ENCODE assay signal across 13 cellular contexts in the genomic region with DNA sequence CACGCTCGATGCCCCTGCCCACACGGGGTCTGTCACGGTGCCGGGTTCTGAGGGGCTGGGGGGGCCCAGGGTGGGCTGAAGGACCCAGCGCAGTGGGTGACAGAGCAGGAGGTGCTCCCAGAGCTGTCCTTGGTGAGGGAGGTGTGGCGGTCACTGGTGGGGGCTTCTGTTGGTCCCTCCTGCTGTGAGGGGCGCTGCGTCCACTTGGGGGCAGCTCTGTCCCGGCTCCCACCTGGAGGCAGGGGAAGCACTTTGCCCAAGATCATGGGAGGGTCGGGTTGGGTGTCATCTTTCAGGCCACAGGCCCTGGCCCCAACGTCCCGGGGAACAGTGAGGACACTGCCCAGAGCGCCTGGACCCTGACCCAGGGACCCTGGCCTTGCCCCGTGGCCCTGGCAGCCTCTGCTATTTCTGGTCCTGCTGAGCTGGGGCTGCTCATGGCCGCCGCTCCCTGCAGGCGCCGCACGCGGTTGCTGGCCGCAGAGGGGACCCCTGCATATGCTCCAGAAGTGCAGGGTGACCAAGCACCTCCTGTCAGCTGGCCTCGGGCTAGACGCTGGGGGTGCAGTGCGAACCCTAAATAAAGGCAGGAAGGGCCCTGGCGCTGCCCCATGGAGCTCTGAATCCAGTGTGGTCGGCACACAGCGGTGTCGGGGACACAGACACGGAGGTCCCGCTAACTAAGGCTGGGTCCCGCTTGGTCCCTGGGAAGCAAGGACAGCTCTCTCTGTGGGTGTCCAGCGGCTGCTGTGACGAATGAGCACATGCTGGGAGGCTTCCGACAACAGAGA. TPM values are rescaled to one million over a fixed set of nuclear protein-coding genes. Genes with fewer than 3 reads are reported as not detected.
DNase-seq lines count a peak whose midpoint lies in the region; ATAC-seq and TF ChIP-seq lines count a peak whose summit lies in the region.
"Had no signal": no experiment of that assay in that cellular context is flagged by ENCODE, and none has a peak within 500 bp of the region (broad histone marks: within the 10 kb centered on the region; RNA-seq: fewer than 3 reads in every experiment).

No MANE protein-coding gene starts in this region.

- CTCF ChIA-PET in AG04450 (lab: Charles Lee) (interaction anchor here (0.6 to 1.5 kb wide), 4 partner anchors 147 to 273 kb away, joined by 3 to 8 read pairs (median 5); no protein-coding TSS in a partner anchor), Calu3 (lab: Charles Lee) (interaction anchor here (0.7 to 1.7 kb wide), 2 partner anchors 267 to 516 kb away, joined by 3 to 4 read pairs; no protein-coding TSS in a partner anchor)

- H3K36me3 ChIP-seq in OCI-LY1 (ENCODE audit: insufficient read depth, low read length) (no peaks in the 10 kb centered on the region), neuronal stem cell (replicated peaks in 1 of 2; ENCODE audit: control insufficient read depth in 2 of 2, insufficient read depth in 2 of 2, low read length in 2 of 2) (no peaks in the 10 kb centered on the region)
- H3K36me3 ChIP-seq: sigmoid colon had no signal

- no peaks in the 10 kb centered on the region for H3K4me1 Mint-ChIP-seq in Calu3 (ENCODE audit: low read depth, unreplicated experiment)
- no peaks in the 10 kb centered on the region for H3K4me1 Mint-ChIP-seq in activated T-helper 1 cell treated with anti-CD3 and anti-CD28 coated beads, Interleukin-12 subunit alpha, Interleukin-12 subunit beta, Interleukin-2, Interleukin-4 antibody, amounts not matched to agents 30 ng/mL and 10 ng/mL and 1 ng/mL, durations not matched to agents 14 hours and 24 hours and 36 hours (ENCODE audit: low read depth)

- H2BK5ac ChIP-seq in neuronal stem cell (ENCODE audit: low read length), result no peak overlapping the region

- peak overlapping the region; percentile 99 for H2AK5ac ChIP-seq in neuronal stem cell (ENCODE audit: low read depth, low read length)

- H2AFZ ChIP-seq in OCI-LY1 (ENCODE audit: low read length) (no peak overlapping the region), neuronal stem cell (ENCODE audit: low read length) (no peak overlapping the region)

- H3K9me3 Mint-ChIP-seq in Calu3 (ENCODE audit: low read depth, unreplicated experiment), result no peaks in the 10 kb centered on the region
- no peaks in the 10 kb centered on the region for H3K9me3 Mint-ChIP-seq in activated T-helper 1 cell treated with anti-CD3 and anti-CD28 coated beads, Interleukin-12 subunit alpha, Interleukin-12 subunit beta, Interleukin-2, Interleukin-4 antibody, amounts not matched to agents 30 ng/mL and 10 ng/mL and 1 ng/mL, durations not matched to agents 14 hours and 24 hours and 36 hours

- peaks cover 77% of the 10 kb centered on the region for H3K27me3 Mint-ChIP-seq in Calu3 (ENCODE audit: unreplicated experiment)
- peaks cover 2% of the 10 kb centered on the region for H3K27me3 Mint-ChIP-seq in activated T-helper 1 cell treated with anti-CD3 and anti-CD28 coated beads, Interleukin-12 subunit alpha, Interleukin-12 subunit beta, Interleukin-2, Interleukin-4 antibody, amounts not matched to agents 30 ng/mL and 10 ng/mL and 1 ng/mL, durations not matched to agents 14 hours and 24 hours and 36 hours (ENCODE audit: insufficient read depth)

- H3K27ac Mint-ChIP-seq in Calu3 (ENCODE audit: unreplicated experiment), result no peak overlapping the region
- no peak overlapping the region for H3K27ac Mint-ChIP-seq in activated T-helper 1 cell treated with anti-CD3 and anti-CD28 coated beads, Interleukin-12 subunit alpha, Interleukin-12 subunit beta, Interleukin-2, Interleukin-4 antibody, amounts not matched to agents 30 ng/mL and 10 ng/mL and 1 ng/mL, durations not matched to agents 14 hours and 24 hours and 36 hours

- H3K79me2 ChIP-seq in OCI-LY1 (ENCODE audit: insufficient read depth, low read length), result no peaks in the 10 kb centered on the region

- no peak overlapping the region for H4K8ac ChIP-seq in neuronal stem cell (ENCODE audit: low read depth, low read length)

- H3K4me3 ChIP-seq in AG04450 (ENCODE audit: low read depth, low read length) (no peak overlapping the region), OCI-LY1 (ENCODE audit: low read depth, low read length, poor library complexity, severe bottlenecking) (peak overlapping the region; percentile 48), fibroblast of the aortic adventitia (ENCODE audit: low read depth, low read length) (no peak overlapping the region), neuronal stem cell (ENCODE audit: low read length in 2 of 2) (peak overlapping the region in 1 of 2 donors; percentile 39)

- no peak for DNase-seq in AG04450 (ENCODE audit: low read depth, low spot score)
- no peak for DNase-seq in fibroblast of the aortic adventitia (ENCODE audit: low read depth)
- no peak for DNase-seq in neuronal stem cell (ENCODE audit: low spot score)
- no peak for DNase-seq in Calu3
- no peak for DNase-seq in activated T-helper 1 cell treated with anti-CD3 and anti-CD28 coated beads, Interleukin-12 subunit alpha, Interleukin-12 subunit beta, Interleukin-2, Interleukin-4 antibody, amounts not matched to agents 30 ng/mL and 10 ng/mL and 1 ng/mL, durations not matched to agents 14 hours and 24 hours and 36 hours (ENCODE audit: low spot score)
- DNase-seq in T-helper 2 cell, result no peak
- DNase-seq: effector CD8-positive, alpha-beta T cell; midbrain; NCI-H446 treated with DMSO at 0.1 percent for 48 hours; sigmoid colon had no signal

- no peak for ATAC-seq in HG02763 (IDR thresholded peaks at IDR 0.05; ENCODE audit: unreplicated experiment)

- peaks cover 2% of the 10 kb centered on the region for H3K79me1 ChIP-seq in neuronal stem cell (ENCODE audit: low read depth, low read length)

- no peaks in the 10 kb centered on the region for H4K20me1 ChIP-seq in OCI-LY1 (ENCODE audit: insufficient read depth, low read length)

- no peak overlapping the region for H3K4me3 Mint-ChIP-seq in Calu3 (ENCODE audit: low read depth, unreplicated experiment)
- no peak overlapping the region for H3K4me3 Mint-ChIP-seq in activated T-helper 1 cell treated with anti-CD3 and anti-CD28 coated beads, Interleukin-12 subunit alpha, Interleukin-12 subunit beta, Interleukin-2, Interleukin-4 antibody, amounts not matched to agents 30 ng/mL and 10 ng/mL and 1 ng/mL, durations not matched to agents 14 hours and 24 hours and 36 hours

- POLR2A ChIA-PET in AG04450 (lab: Yijun Ruan, JAX), result interaction anchor here (0.6 to 1.2 kb wide), 4 partner anchors 11 to 624 kb away, joined by 3 to 8 read pairs (median 3); no protein-coding TSS in a partner anchor

- H3K27me3 ChIP-seq in AG04450 (ENCODE audit: control insufficient read depth, insufficient read depth, low read length) (peaks cover 37% of the 10 kb centered on the region), OCI-LY1 (ENCODE audit: insufficient read depth, low read length) (no peaks in the 10 kb centered on the region), neuronal stem cell (ENCODE audit: control insufficient read depth in 3 of 3, insufficient read depth in 3 of 3, low read depth in 1 of 3, low read length in 3 of 3) (peaks cover 0 to 46% (median 0%) of the 10 kb centered on the region in 3 experiments)

- peak overlapping the region; percentile 1 for H2BK12ac ChIP-seq in neuronal stem cell (ENCODE audit: low read length)

- intact Hi-C loops in Calu3 (cut with micrococcal nuclease; ENCODE audit: unreplicated experiment), result no loop called here
- intact Hi-C loops in activated T-helper 1 cell treated with anti-CD3 and anti-CD28 coated beads, Interleukin-12 subunit alpha, Interleukin-12 subunit beta, Interleukin-2, Interleukin-4 antibody, amounts not matched to agents 30 ng/mL and 10 ng/mL and 1 ng/mL, durations not matched to agents 14 hours and 24 hours and 36 hours (cut with micrococcal nuclease), result no loop called here

- H3K4me2 ChIP-seq in OCI-LY1 (ENCODE audit: low read length) (peak overlapping the region; percentile 65), neuronal stem cell (ENCODE audit: insufficient read depth, low read length, poor library complexity, severe bottlenecking) (peak overlapping the region; percentile 3)

- peak overlapping the region; percentile 11 for H2BK15ac ChIP-seq in neuronal stem cell (ENCODE audit: low read length)

- BruUV-seq in Calu3 (replicated peaks; lab: Mats Ljungman, UMichigan), result no TSS peak

- H3K4ac ChIP-seq in neuronal stem cell (ENCODE audit: low read length), result peak overlapping the region; percentile 66

- no peaks in the 10 kb centered on the region for H3F3A ChIP-seq in OCI-LY1 (ENCODE audit: insufficient read depth, low read length)

- TF ChIP-seq CTCF in AG04450 (IDR thresholded peaks at IDR 0.05; ENCODE audit: low read depth, low read length), result peak; percentile 38; the same call in 1 of the 2 replicates
- no peak for TF ChIP-seq CTCF in OCI-LY1 (IDR thresholded peaks at IDR 0.05; ENCODE audit: low read length)
- peak; percentile 11 for TF ChIP-seq CTCF in fibroblast of the aortic adventitia (IDR thresholded peaks at IDR 0.05; ENCODE audit: insufficient read depth, low read length)
- TF ChIP-seq CTCF in Calu3 (IDR thresholded peaks at IDR 0.05; ENCODE audit: unreplicated experiment), result no peak

- no peak overlapping the region for H3K27ac ChIP-seq in AG04450 (ENCODE audit: low read depth, low read length)
- H3K27ac ChIP-seq in OCI-LY1 (ENCODE audit: low read depth, low read length, poor library complexity, severe bottlenecking), result peak overlapping the region; percentile 54
- no peak overlapping the region for H3K27ac ChIP-seq in neuronal stem cell (replicated peaks; ENCODE audit: low read length)
- H3K27ac ChIP-seq: sigmoid colon had no signal

- H3K14ac ChIP-seq in neuronal stem cell (ENCODE audit: low read length), result peak overlapping the region; percentile 38

- H3K4me1 ChIP-seq in OCI-LY1 (ENCODE audit: insufficient read depth, low read length, severe bottlenecking), result peaks cover 77% of the 10 kb centered on the region
- H3K4me1 ChIP-seq in neuronal stem cell (ENCODE audit: control insufficient read depth in 2 of 2, insufficient read depth in 1 of 2, low read depth in 1 of 2, low read length in 2 of 2), result peaks cover 0 to 11% of the 10 kb centered on the region in 2 donors

- WGBS in neuronal stem cell (ENCODE audit: extremely low coverage in 2 of 2, insufficient read length in 2 of 2, insufficient replicate concordance in 1 of 2), 2 donors, result no CpG with 5 or more reads among the region's 35 CpGs

- no peaks in the 10 kb centered on the region for H3K36me3 Mint-ChIP-seq in Calu3 (ENCODE audit: insufficient read depth, unreplicated experiment)
- H3K36me3 Mint-ChIP-seq in activated T-helper 1 cell treated with anti-CD3 and anti-CD28 coated beads, Interleukin-12 subunit alpha, Interleukin-12 subunit beta, Interleukin-2, Interleukin-4 antibody, amounts not matched to agents 30 ng/mL and 10 ng/mL and 1 ng/mL, durations not matched to agents 14 hours and 24 hours and 36 hours (ENCODE audit: low read depth), result no peaks in the 10 kb centered on the region

- no peak overlapping the region for H3K23ac ChIP-seq in neuronal stem cell (ENCODE audit: low read depth, low read length, poor library complexity)

- H3K9me3 ChIP-seq in AG04450 (ENCODE audit: control insufficient read depth, insufficient read depth, low read length) (no peaks in the 10 kb centered on the region; the same call in 1 of the 2 replicates), OCI-LY1 (ENCODE audit: low read length) (no peaks in the 10 kb centered on the region), neuronal stem cell (replicated peaks in 1 of 2; ENCODE audit: control insufficient read depth in 2 of 2, insufficient read depth in 1 of 2, low read depth in 1 of 2, low read length in 2 of 2) (peaks cover 0 to 2% of the 10 kb centered on the region in 2 donors)
- H3K9me3 ChIP-seq: sigmoid colon had no signal

- peak overlapping the region; percentile 54 for H3K9ac ChIP-seq in OCI-LY1 (ENCODE audit: low read length)
- H3K9ac ChIP-seq in neuronal stem cell (ENCODE audit: low read depth, low read length, poor library complexity), result peak overlapping the region; percentile 54

- H4K91ac ChIP-seq in neuronal stem cell (ENCODE audit: low read depth, low read length, poor library complexity), result peak overlapping the region; percentile 30

- no peak overlapping the region for H2BK120ac ChIP-seq in neuronal stem cell (ENCODE audit: low read depth, low read length)

- peak overlapping the region; percentile 89 for H3K18ac ChIP-seq in neuronal stem cell (ENCODE audit: low read length)

- no peaks in the 10 kb centered on the region for H3K9me2 ChIP-seq in OCI-LY1 (ENCODE audit: low read depth, low read length)

RNA-seq across cellular contexts. Expression of gene RNU6ATAC, which starts 11.6 kb away (rescaled TPM):
- not detected in 2 replicates for polyA plus RNA-seq in AG04450 (2011; rRNA removed)
- under 0.01 TPM in 2 replicates for polyA minus RNA-seq in AG04450 (2011; rRNA and poly(A)+ RNA removed)
- total RNA-seq in fibroblast of the aortic adventitia (ENCODE audit: low replicate concordance) (not detected in 2 replicates), Calu3 (2022) (32.4 and 111 TPM in 2 replicates)
- not detected for polyA plus RNA-seq in neuronal stem cell (2013, experiment 1 of 2)
- polyA plus RNA-seq in neuronal stem cell (2013, experiment 2 of 2), result not detected
- total RNA-seq in activated T-helper 1 cell treated with anti-CD3 and anti-CD28 coated beads, Interleukin-12 subunit alpha, Interleukin-12 subunit beta, Interleukin-2, Interleukin-4 antibody, amounts not matched to agents 30 ng/mL and 10 ng/mL and 1 ng/mL, durations not matched to agents 14 hours and 24 hours and 36 hours, result 32.2 and 42.6 TPM in 2 replicates
- total RNA-seq: sigmoid colon had no signal
- polyA plus RNA-seq: sigmoid colon, thymus had no signal

RNA-seq across cellular contexts. Expression of gene WDR5, which starts 40.1 kb away (rescaled TPM):
- 22.3 and 22.7 TPM in 2 replicates for polyA plus RNA-seq in AG04450 (2011; rRNA removed)
- polyA minus RNA-seq in AG04450 (2011; rRNA and poly(A)+ RNA removed), result 13.6 TPM in 2 replicates
- 14.4 and 19.9 TPM in 2 replicates for total RNA-seq in fibroblast of the aortic adventitia (ENCODE audit: low replicate concordance)
- polyA plus RNA-seq in neuronal stem cell (2013, experiment 1 of 2), result 31.5 TPM
- polyA plus RNA-seq in neuronal stem cell (2013, experiment 2 of 2), result 31.4 TPM
- total RNA-seq in Calu3 (2022), result 27.5 and 30.1 TPM in 2 replicates
- 65.0 and 71.3 TPM in 2 replicates for total RNA-seq in activated T-helper 1 cell treated with anti-CD3 and anti-CD28 coated beads, Interleukin-12 subunit alpha, Interleukin-12 subunit beta, Interleukin-2, Interleukin-4 antibody, amounts not matched to agents 30 ng/mL and 10 ng/mL and 1 ng/mL, durations not matched to agents 14 hours and 24 hours and 36 hours

Comparison
In these comparisons a context has a peak if more than half of its experiments do, and no peak if none do; other contexts are left out.
1. CTCF ChIP-seq: peak in AG04450 (single experiment) and fibroblast of the aortic adventitia (single experiment); none in OCI-LY1 (single experiment) and Calu3 (single experiment).
2. RNA of gene RNU6ATAC, which starts 11.6 kb away (total RNA-seq): 32.2 to 42.6 TPM in activated T-helper 1 cell treated with anti-CD3 and anti-CD28 coated beads, Interleukin-12 subunit alpha, Interleukin-12 subunit beta, Interleukin-2, Interleukin-4 antibody, amounts not matched to agents 30 ng/mL and 10 ng/mL and 1 ng/mL, durations not matched to agents 14 hours and 24 hours and 36 hours and 32.4 to 111 TPM in Calu3; not detected in fibroblast of the aortic adventitia; every median in the first group is over 10 times any median in the second.